ENCODE assay signal across 8 cellular contexts in the genomic region with DNA sequence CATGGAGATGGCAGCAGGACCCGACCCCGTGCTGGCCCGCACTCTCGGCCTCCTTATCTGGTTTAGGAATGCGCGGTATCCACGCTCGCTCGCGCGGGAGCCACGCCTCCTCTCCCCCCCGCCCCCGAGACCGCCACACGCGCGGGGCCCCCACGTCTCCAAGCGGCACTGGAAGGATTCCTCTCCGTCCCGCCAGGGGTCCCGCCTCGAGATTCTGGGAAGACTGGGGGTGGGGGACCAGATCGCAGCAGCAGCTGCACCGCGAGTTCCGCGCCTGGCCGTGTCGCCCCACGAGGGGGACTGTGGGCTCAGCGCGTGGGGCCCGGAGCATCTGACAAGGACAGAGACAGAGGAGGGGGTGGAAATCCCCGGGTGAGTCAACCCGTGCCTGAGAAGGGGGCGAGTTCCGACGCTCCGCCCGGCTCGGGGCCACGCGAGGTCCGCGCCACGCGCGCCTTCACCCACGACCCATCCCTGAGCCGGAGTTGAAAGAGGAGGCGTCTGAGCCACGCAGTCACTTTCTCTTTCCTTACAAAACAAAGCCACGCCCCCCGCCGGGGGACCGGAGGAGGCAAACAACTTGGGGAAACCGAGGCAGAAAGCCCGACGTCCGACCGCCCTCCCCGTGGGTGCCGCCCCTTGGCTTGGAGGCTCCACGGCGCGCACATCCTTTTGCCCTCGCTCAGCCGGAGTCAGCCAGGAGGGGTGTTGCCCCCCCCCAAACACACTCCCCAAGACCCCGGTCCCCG. TPM values are rescaled to one million over a fixed set of nuclear protein-coding genes. Genes with fewer than 3 reads are reported as not detected.
DNase-seq lines count a peak whose midpoint lies in the region; ATAC-seq and TF ChIP-seq lines count a peak whose summit lies in the region.

No MANE protein-coding gene starts in this region.

- no peaks in the 10 kb centered on the region for H3K27me3 Mint-ChIP-seq in activated naive CD4-positive, alpha-beta T cell treated with anti-CD3 and anti-CD28 coated beads, Interleukin-2, amount 50 U/mL, for 24 hours

- peak overlapping the region; percentile 66 to 88 (median 71) for H3K4me3 ChIP-seq in Peyer's patch
- peak overlapping the region; percentile 65 to 68 for H3K4me3 ChIP-seq in right atrium auricular region
- peak overlapping the region; percentile 69 to 87 (median 76) for H3K4me3 ChIP-seq in gastrocnemius medialis

- TF ChIP-seq CTCF in Peyer's patch (IDR thresholded peaks at IDR 0.05) (no peak), right atrium auricular region (IDR thresholded peaks at IDR 0.05) (no peak), gastrocnemius medialis (IDR thresholded peaks at IDR 0.05 in 4 of 5, conservative IDR thresholded peaks at IDR 0.05 in 1 of 5) (no peak)

- TF ChIP-seq POLR2A in Peyer's patch (IDR thresholded peaks at IDR 0.05), result no peak
- no peak for TF ChIP-seq POLR2A in gastrocnemius medialis (IDR thresholded peaks at IDR 0.05)

- H3K9me3 ChIP-seq in Peyer's patch (no peaks in the 10 kb centered on the region), right atrium auricular region (no peaks in the 10 kb centered on the region), gastrocnemius medialis (no peaks in the 10 kb centered on the region)

- H3K27me3 ChIP-seq in Peyer's patch, result no peaks in the 10 kb centered on the region
- no peaks in the 10 kb centered on the region for H3K27me3 ChIP-seq in right atrium auricular region
- peaks cover 8 to 25% (median 19%) of the 10 kb centered on the region in 3 donors for H3K27me3 ChIP-seq in gastrocnemius medialis

- H3K9me3 Mint-ChIP-seq in activated naive CD4-positive, alpha-beta T cell treated with anti-CD3 and anti-CD28 coated beads, Interleukin-2, amount 50 U/mL, for 24 hours, result no peaks in the 10 kb centered on the region

- peak overlapping the region; percentile 89 for H3K4me3 Mint-ChIP-seq in activated naive CD4-positive, alpha-beta T cell treated with anti-CD3 and anti-CD28 coated beads, Interleukin-2, amount 50 U/mL, for 24 hours

- peak overlapping the region; percentile 62 for H3K27ac Mint-ChIP-seq in activated naive CD4-positive, alpha-beta T cell treated with anti-CD3 and anti-CD28 coated beads, Interleukin-2, amount 50 U/mL, for 24 hours

- in situ Hi-C loops in gastrocnemius medialis (cut with MboI; ENCODE audit: low sequenced_read_pairs in 4 of 4), result loop anchor here in 2 of 4 donors (25.0 kb wide), 1 partner anchor 293 kb away; the partner anchor contains the start of gene OLFM2 (in 2 of the 2)

- no peaks in the 10 kb centered on the region for H3K36me3 Mint-ChIP-seq in activated naive CD4-positive, alpha-beta T cell treated with anti-CD3 and anti-CD28 coated beads, Interleukin-2, amount 50 U/mL, for 24 hours

- ATAC-seq in GM21737 (IDR thresholded peaks at IDR 0.05; ENCODE audit: unreplicated experiment) (peak; percentile 6), gastrocnemius medialis (no peak), GM19455 (IDR thresholded peaks at IDR 0.05; ENCODE audit: unreplicated experiment) (no peak)

- H3K36me3 ChIP-seq in Peyer's patch (no peaks in the 10 kb centered on the region), right atrium auricular region (no peaks in the 10 kb centered on the region), gastrocnemius medialis (no peaks in the 10 kb centered on the region)

- peaks cover 16% of the 10 kb centered on the region for H3K4me1 Mint-ChIP-seq in activated naive CD4-positive, alpha-beta T cell treated with anti-CD3 and anti-CD28 coated beads, Interleukin-2, amount 50 U/mL, for 24 hours

- DNase-seq in Peyer's patch (peak in 2 of 3 donors; percentile 60 to 70), right atrium auricular region (ENCODE audit: low spot score) (no peak), gastrocnemius medialis (no peak), glomerular visceral epithelial cell (ENCODE audit: extremely low spot score) (no peak), SHP77 treated with DMSO at 0.1 percent for 48 hours (lab: John Stamatoyannopoulos, UW) (no peak)

- H3K27ac ChIP-seq in Peyer's patch (peak overlapping the region; percentile 86 to 91 (median 88)), right atrium auricular region (peak overlapping the region; percentile 83 to 87), gastrocnemius medialis (peak overlapping the region; percentile 70 to 84 (median 79))

- intact Hi-C loops in gastrocnemius medialis (cut with DNase I; ENCODE audit: low total_unique reads), result no loop called here

- H3K4me1 ChIP-seq in Peyer's patch, result peaks cover 0 to 20% (median 7%) of the 10 kb centered on the region in 4 donors
- peaks cover 0 to 50% of the 10 kb centered on the region in 2 donors for H3K4me1 ChIP-seq in right atrium auricular region
- H3K4me1 ChIP-seq in gastrocnemius medialis, result peaks cover 3 to 13% of the 10 kb centered on the region in 2 donors

RNA-seq across cellular contexts. Expression of gene S1PR2, which starts 0.8 kb away (rescaled TPM):
- total RNA-seq in Peyer's patch (1 to 10 TPM; 2.8 to 4.8 (median 3.1) TPM), right atrium auricular region (10 to 100 TPM in 1 of 2 donors, 1 to 10 TPM in 1; 4.3 to 14.7 TPM), gastrocnemius medialis (1 to 10 TPM in 2 of 4 donors, under 1 TPM in 2; 0.56 to 2.2 (median 1.1) TPM)

RNA-seq across cellular contexts. Expression of gene MRPL4, which starts 21.7 kb away (rescaled TPM):
- 10 to 100 TPM; 43.8 to 49.6 (median 45.3) TPM for total RNA-seq in Peyer's patch
- 10 to 100 TPM; 75.9 to 86.3 TPM for total RNA-seq in right atrium auricular region
- total RNA-seq in gastrocnemius medialis, result 100 to 1,000 TPM in 1 of 4 donors, 10 to 100 TPM in 3; 68.3 to 112 (median 84.4) TPM

RNA-seq across cellular contexts. Expression of gene DNMT1, which starts 35.6 kb away (rescaled TPM):
- total RNA-seq in Peyer's patch (100 to 1,000 TPM in 1 of 4 donors, 10 to 100 TPM in 3; 22.1 to 195 (median 41.5) TPM), right atrium auricular region (10 to 100 TPM; 17.2 to 27.7 TPM), gastrocnemius medialis (10 to 100 TPM; 11.5 to 43.0 (median 17.7) TPM)

RNA-seq across cellular contexts. Expression of gene ICAM1, which starts 40.6 kb away (rescaled TPM):
- total RNA-seq in Peyer's patch (10 to 100 TPM in 2 of 4 donors, 1 to 10 TPM in 2; 2.6 to 62.7 (median 12.7) TPM), right atrium auricular region (10 to 100 TPM; 15.2 to 24.4 TPM), gastrocnemius medialis (10 to 100 TPM in 1 of 4 donors, 1 to 10 TPM in 3; 5.0 to 10.5 (median 7.7) TPM)

RNA-seq across cellular contexts. Expression of gene ICAM4, which starts 56.4 kb away (rescaled TPM):
- not detected for total RNA-seq in Peyer's patch
- total RNA-seq in right atrium auricular region, result under 1 TPM in 1 of 2 donors, not detected in 1; 0.55 TPM
- not detected for total RNA-seq in gastrocnemius medialis

Comparison
In these comparisons a context has a peak if more than half of its experiments do, and no peak if none do; other contexts are left out.
1. DNase-seq: peak in Peyer's patch (2 of 3); none in right atrium auricular region (single experiment), gastrocnemius medialis (0 of 2), glomerular visceral epithelial cell (single experiment) and SHP77 treated with DMSO at 0.1 percent for 48 hours (single experiment).
2. Peak in every context shown above with its lines, with median percentiles within 50 percentile points of each other: H3K27ac ChIP-seq and H3K4me3 ChIP-seq.